Comparison of ENCODE assay signal across 7 cellular contexts in genomic region chrX:155880586-155881157, GRCh38. TPM values are rescaled to one million over a fixed set of nuclear protein-coding genes. Genes with fewer than 3 reads are reported as not detected.
DNase-seq lines count a peak whose midpoint lies in the region; ATAC-seq and TF ChIP-seq lines count a peak whose summit lies in the region.

No MANE protein-coding gene starts in this region.

- H3K9ac ChIP-seq in mesenchymal stem cell (ENCODE audit: low read length) = peak overlapping the region; percentile 93

- TF ChIP-seq POLR2A in breast epithelium (IDR thresholded peaks at IDR 0.05) (no peak), vagina (IDR thresholded peaks at IDR 0.05) (no peak)

- H2BK15ac ChIP-seq in mesenchymal stem cell (ENCODE audit: low read depth, poor library complexity, severe bottlenecking) = no peak overlapping the region

- no peak overlapping the region for H2BK12ac ChIP-seq in mesenchymal stem cell (ENCODE audit: low read length in 2 of 2)

- no peak overlapping the region for H4K91ac ChIP-seq in mesenchymal stem cell (ENCODE audit: low read length)

- no peak for TF ChIP-seq CTCF in breast epithelium (IDR thresholded peaks at IDR 0.05)
- no peak for TF ChIP-seq CTCF in vagina (IDR thresholded peaks at IDR 0.05)

- no peaks in the 10 kb centered on the region for H3K79me1 ChIP-seq in mesenchymal stem cell (replicated peaks; ENCODE audit: low read length, poor library complexity, severe bottlenecking)

- H3K4me1 ChIP-seq in breast epithelium = no peaks in the 10 kb centered on the region
- no peaks in the 10 kb centered on the region for H3K4me1 ChIP-seq in mesenchymal stem cell (ENCODE audit: control insufficient read depth, insufficient read depth, low read depth, low read length)
- peaks cover 7% of the 10 kb centered on the region for H3K4me1 ChIP-seq in vagina

- peak overlapping the region; percentile 49 for H3K4me2 ChIP-seq in mesenchymal stem cell (ENCODE audit: low read length, poor library complexity, severe bottlenecking)

- no peak overlapping the region for H2BK5ac ChIP-seq in mesenchymal stem cell (ENCODE audit: low read depth, low read length, poor library complexity, severe bottlenecking)

- no peak overlapping the region for H2BK120ac ChIP-seq in mesenchymal stem cell (ENCODE audit: low read depth, low read length)

- H3K14ac ChIP-seq in mesenchymal stem cell (ENCODE audit: low read length in 2 of 2) = no peak overlapping the region

- H3K23ac ChIP-seq in mesenchymal stem cell (ENCODE audit: low read length in 2 of 2) = no peak overlapping the region

- intact Hi-C loops in breast epithelium (cut with DNase I; ENCODE audit: low total_unique reads) (no loop called here), vagina (cut with DNase I) (no loop called here)

- H3K4me3 ChIP-seq in breast epithelium = peak overlapping the region; percentile 68 to 82 (median 69)
- peak overlapping the region; percentile 75 to 88 for H3K4me3 ChIP-seq in mesenchymal stem cell (ENCODE audit: insufficient read depth in 1 of 2, low read depth in 1 of 2, low read length in 2 of 2)
- H3K4me3 ChIP-seq in vagina = peak overlapping the region; percentile 62 to 77

- no peak overlapping the region for H3K18ac ChIP-seq in mesenchymal stem cell (ENCODE audit: low read depth in 1 of 2, low read length in 2 of 2)

- no peak overlapping the region for H2AFZ ChIP-seq in mesenchymal stem cell (ENCODE audit: low read depth, low read length)

- no peak overlapping the region for H2AK5ac ChIP-seq in mesenchymal stem cell (ENCODE audit: low read length, severe bottlenecking)

- peak overlapping the region; percentile 71 for H4K8ac ChIP-seq in mesenchymal stem cell (ENCODE audit: low read length)

- ATAC-seq in GM19043 (IDR thresholded peaks at IDR 0.05; ENCODE audit: low read depth, unreplicated experiment) = peak; percentile 14
- no peak for ATAC-seq in GM19023 (IDR thresholded peaks at IDR 0.05; ENCODE audit: unreplicated experiment)

- H3K27ac ChIP-seq in KOPT-K1 (ENCODE audit: low read depth, low read length, poor library complexity, severe bottlenecking) (peak overlapping the region; percentile 72), breast epithelium (peak overlapping the region; percentile 80 to 91), mesenchymal stem cell (ENCODE audit: low read length, poor library complexity, severe bottlenecking) (no peak overlapping the region), vagina (peak overlapping the region; percentile 17)

- H3K36me3 ChIP-seq in KOPT-K1 (ENCODE audit: insufficient read depth, low read length) (no peaks in the 10 kb centered on the region), breast epithelium (no peaks in the 10 kb centered on the region), mesenchymal stem cell (ENCODE audit: control insufficient read depth in 1 of 2, insufficient read depth in 2 of 2, low read depth in 1 of 2, low read length in 2 of 2) (peaks cover 0 to 2% of the 10 kb centered on the region in 2 experiments), vagina (no peaks in the 10 kb centered on the region)

- WGBS in mesenchymal stem cell = 66% methylated on average over 13 of the region's 13 CpGs

- DNase-seq in breast epithelium (ENCODE audit: low spot score in 2 of 2) (no peak), mesenchymal stem cell (peak; percentile 14), vagina (ENCODE audit: extremely low spot score in 2 of 2) (no peak), NCI-H446 treated with DMSO at 0.1 percent for 48 hours (lab: John Stamatoyannopoulos, UW) (no peak)

- H3K27me3 ChIP-seq in breast epithelium = no peaks in the 10 kb centered on the region
- no peaks in the 10 kb centered on the region for H3K27me3 ChIP-seq in mesenchymal stem cell (ENCODE audit: control insufficient read depth in 1 of 2, insufficient read depth in 1 of 2, low read length in 2 of 2)
- H3K27me3 ChIP-seq in vagina = no peaks in the 10 kb centered on the region

- H3K9me3 ChIP-seq in KOPT-K1 (ENCODE audit: insufficient read depth, low read length, poor library complexity, severe bottlenecking) = no peaks in the 10 kb centered on the region
- H3K9me3 ChIP-seq in breast epithelium = no peaks in the 10 kb centered on the region
- no peaks in the 10 kb centered on the region for H3K9me3 ChIP-seq in mesenchymal stem cell (ENCODE audit: control insufficient read depth, low read length)
- H3K9me3 ChIP-seq in vagina = no peaks in the 10 kb centered on the region

- no peak overlapping the region for H3K4ac ChIP-seq in mesenchymal stem cell (ENCODE audit: low read depth in 1 of 2, low read length in 2 of 2)

RNA-seq across cellular contexts. Expression of gene VAMP7, which starts 0.5 kb away (rescaled TPM):
- 10 to 100 TPM; 29.2 to 41.6 (median 35.3) TPM for total RNA-seq in breast epithelium
- polyA plus RNA-seq in mesenchymal stem cell (2013, experiment 1 of 2) = 40.2 TPM
- polyA plus RNA-seq in mesenchymal stem cell (2013, experiment 2 of 2) = 43.9 TPM
- 22.3 TPM for total RNA-seq in vagina
